In the genomic region with DNA sequence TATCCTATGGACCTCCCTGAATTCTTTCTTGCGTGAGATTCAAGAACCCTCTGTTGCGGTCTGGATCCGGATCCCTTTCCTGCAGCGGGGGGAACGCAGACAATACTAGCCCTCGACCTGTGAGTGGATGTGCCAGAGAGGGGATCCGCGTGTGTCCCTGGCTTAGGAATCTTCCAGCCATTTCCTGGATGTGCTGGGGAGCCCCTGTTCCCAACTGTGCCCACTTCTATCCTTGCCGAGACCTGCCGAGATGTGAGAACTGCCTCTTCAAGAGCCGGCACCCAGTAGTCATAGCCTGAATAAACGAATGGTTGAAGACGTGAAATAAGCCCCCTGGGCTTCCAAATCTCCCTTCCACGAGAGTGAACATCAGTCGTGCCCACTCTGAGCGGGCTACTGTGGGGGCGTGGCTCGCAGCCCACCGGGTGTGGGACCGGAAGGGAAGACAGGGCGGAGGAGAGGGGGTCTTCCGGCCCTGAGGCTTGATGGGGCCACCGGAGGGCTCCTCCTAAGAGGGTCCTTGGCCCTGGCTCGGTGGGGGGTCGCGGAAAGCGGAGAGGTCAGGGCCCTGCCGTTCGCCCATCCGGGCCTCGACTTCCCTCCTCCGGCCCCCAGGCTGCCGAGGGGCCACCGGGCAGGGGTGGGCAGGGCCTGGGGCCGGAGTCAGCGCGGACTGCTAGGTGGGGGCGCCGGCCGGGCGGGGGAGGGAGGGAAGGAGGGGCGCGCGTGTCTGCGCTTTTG, we compare ENCODE assay signal across 9 cellular contexts. TPM values are rescaled to one million over a fixed set of nuclear protein-coding genes. Genes with fewer than 3 reads are reported as not detected.
A peak's percentile ranks its signal among the peaks of the same experiment; 100 is the strongest.
DNase-seq lines count a peak whose midpoint lies in the region; TF ChIP-seq lines count a peak whose summit lies in the region.
"Had no signal": no experiment of that assay in that cellular context is flagged by ENCODE, and none has a peak within 500 bp of the region (broad histone marks: within the 10 kb centered on the region; RNA-seq: fewer than 3 reads in every experiment).

No MANE protein-coding gene starts in this region.

- H3K4me3 ChIP-seq in OCI-LY3 (ENCODE audit: low read length) (peak overlapping the region; percentile 95), esophagus squamous epithelium (peak overlapping the region; percentile 61 to 90 (median 76)), osteoblast (ENCODE audit: insufficient read depth, low read length) (peak overlapping the region; percentile 80)

- H3K4me2 ChIP-seq in OCI-LY3 (ENCODE audit: low read length) (peak overlapping the region; percentile 100), osteoblast (ENCODE audit: insufficient read depth, low read length) (peak overlapping the region; percentile 90)

- H3K36me3 ChIP-seq in OCI-LY3 (replicated peaks; ENCODE audit: low read depth, low read length): no peaks in the 10 kb centered on the region
- H3K36me3 ChIP-seq in esophagus squamous epithelium: no peaks in the 10 kb centered on the region
- no peaks in the 10 kb centered on the region for H3K36me3 ChIP-seq in osteoblast (ENCODE audit: insufficient read depth, low read length)

- peak overlapping the region; percentile 79 for H3K4me3 Mint-ChIP-seq in T-helper 2 cell treated with Interferon-gamma antibody and Interleukin-4, amounts not matched to agents 5 μg/mL and 100 μg/mL, for 36 hours

- no peaks in the 10 kb centered on the region for H4K20me1 ChIP-seq in OCI-LY3 (ENCODE audit: insufficient read depth, low read length)
- no peaks in the 10 kb centered on the region for H4K20me1 ChIP-seq in osteoblast (ENCODE audit: insufficient read depth, low read length)

- no peaks in the 10 kb centered on the region for H3K9me3 ChIP-seq in OCI-LY3 (ENCODE audit: insufficient read depth, low read length)
- no peaks in the 10 kb centered on the region for H3K9me3 ChIP-seq in esophagus squamous epithelium
- H3K9me3 ChIP-seq in osteoblast (ENCODE audit: low read depth, low read length): no peaks in the 10 kb centered on the region

- TF ChIP-seq CTCF in OCI-LY3 (IDR thresholded peaks at IDR 0.05; ENCODE audit: low read depth, low read length) (no peak), esophagus squamous epithelium (IDR thresholded peaks at IDR 0.05) (no peak), osteoblast (IDR thresholded peaks at IDR 0.05; ENCODE audit: extremely low read depth, low read depth, low read length) (no peak)

- peaks cover 32% of the 10 kb centered on the region for H3K27me3 ChIP-seq in OCI-LY3 (ENCODE audit: low read depth, low read length)
- peaks cover 0 to 27% (median 2%) of the 10 kb centered on the region in 4 donors for H3K27me3 ChIP-seq in esophagus squamous epithelium
- H3K27me3 ChIP-seq in osteoblast (ENCODE audit: insufficient read depth, low read length): peaks cover 15% of the 10 kb centered on the region

- H2AFZ ChIP-seq in OCI-LY3 (ENCODE audit: low read depth, low read length): peak overlapping the region; percentile 93; the same call in 1 of the 2 replicates
- peak overlapping the region; percentile 77 for H2AFZ ChIP-seq in osteoblast (ENCODE audit: low read length)

- no peaks in the 10 kb centered on the region for H3K9me3 Mint-ChIP-seq in T-helper 2 cell treated with Interferon-gamma antibody and Interleukin-4, amounts not matched to agents 5 μg/mL and 100 μg/mL, for 36 hours

- H3K9ac ChIP-seq in OCI-LY3 (ENCODE audit: low read length): peak overlapping the region; percentile 72

- H3K27ac ChIP-seq in OCI-LY3 (ENCODE audit: low read length): no peak overlapping the region
- H3K27ac ChIP-seq in esophagus squamous epithelium: peak overlapping the region; percentile 35 to 71 (median 66)
- H3K27ac ChIP-seq in osteoblast (ENCODE audit: low read depth, low read length): no peak overlapping the region

- H3K4me1 Mint-ChIP-seq in T-helper 2 cell treated with Interferon-gamma antibody and Interleukin-4, amounts not matched to agents 5 μg/mL and 100 μg/mL, for 36 hours (ENCODE audit: low read depth): peaks cover 10% of the 10 kb centered on the region

- 32 to 42% methylated on average over 11 to 12 of the region's 45 CpGs for WGBS in esophagus squamous epithelium, 2 donors

- DNase-seq in T-helper 2 cell treated with Interferon-gamma antibody and Interleukin-4, amounts not matched to agents 5 μg/mL and 100 μg/mL, for 36 hours (ENCODE audit: low spot score): no peak
- no peak for DNase-seq in T-helper 2 cell
- DNase-seq in esophagus squamous epithelium (lab: John Stamatoyannopoulos, UW): no peak
- no peak for DNase-seq in osteoblast (ENCODE audit: insufficient read length, low spot score, missing footprints)
- DNase-seq in SIG-M5 (lab: John Stamatoyannopoulos, UW): no peak
- no peak for DNase-seq in HuH-7 (ENCODE audit: low spot score)
- DNase-seq in NOMO-1 treated with dmso at 0.1 percent for 144 hours (lab: John Stamatoyannopoulos, UW; ENCODE audit: unreplicated experiment): no peak

- no peaks in the 10 kb centered on the region for H3K36me3 Mint-ChIP-seq in T-helper 2 cell treated with Interferon-gamma antibody and Interleukin-4, amounts not matched to agents 5 μg/mL and 100 μg/mL, for 36 hours (ENCODE audit: low read depth)

- H3K4me1 ChIP-seq in OCI-LY3 (ENCODE audit: low read length) (peaks cover 6% of the 10 kb centered on the region; the same call in 1 of the 2 replicates), esophagus squamous epithelium (peaks cover 9 to 34% (median 9%) of the 10 kb centered on the region in 3 donors), osteoblast (ENCODE audit: insufficient read depth, low read length) (no peaks in the 10 kb centered on the region)

- H3K27me3 Mint-ChIP-seq in T-helper 2 cell treated with Interferon-gamma antibody and Interleukin-4, amounts not matched to agents 5 μg/mL and 100 μg/mL, for 36 hours (ENCODE audit: low read depth): peaks cover 39% of the 10 kb centered on the region

- no peak for TF ChIP-seq POLR2A in esophagus squamous epithelium (IDR thresholded peaks at IDR 0.05)

- peak overlapping the region; percentile 50 for H3K27ac Mint-ChIP-seq in T-helper 2 cell treated with Interferon-gamma antibody and Interleukin-4, amounts not matched to agents 5 μg/mL and 100 μg/mL, for 36 hours

- intact Hi-C loops in esophagus squamous epithelium (cut with DNase I): no loop called here

- H3K79me2 ChIP-seq in OCI-LY3 (ENCODE audit: low read length) (no peaks in the 10 kb centered on the region), osteoblast (ENCODE audit: insufficient read depth, low read length) (no peaks in the 10 kb centered on the region)

RNA-seq across cellular contexts. Expression of gene CCDC136, which starts 1.3 kb away (rescaled TPM):
- total RNA-seq in esophagus squamous epithelium (1 to 10 TPM in 2 of 4 donors, under 1 TPM in 2; 0.09 to 5.1 (median 2.2) TPM), osteoblast (7.2 and 10.0 TPM in 2 replicates)

RNA-seq across cellular contexts. Expression of gene OPN1SW, which starts 14.9 kb away (rescaled TPM):
- total RNA-seq in esophagus squamous epithelium: not detected
- not detected in 2 replicates for total RNA-seq in osteoblast
- total RNA-seq: temporal lobe had no signal

RNA-seq across cellular contexts. Expression of gene FLNC, which starts 39.7 kb away (rescaled TPM):
- 10 to 100 TPM in 2 of 4 donors, 1 to 10 TPM in 2; 3.0 to 27.3 (median 7.5) TPM for total RNA-seq in esophagus squamous epithelium
- 93.7 and 130 TPM in 2 replicates for total RNA-seq in osteoblast

RNA-seq across cellular contexts. Expression of gene CALU, which starts 51.3 kb away (rescaled TPM):
- total RNA-seq in esophagus squamous epithelium (10 to 100 TPM; 23.5 to 66.6 (median 50.8) TPM), osteoblast (673 and 708 TPM in 2 replicates)

Comparison
In these comparisons a context has a peak if more than half of its experiments do, and no peak if none do; other contexts are left out.
1. H3K27ac ChIP-seq: peak in esophagus squamous epithelium (4 of 4); none in OCI-LY3 (single experiment) and osteoblast (single experiment).
2. Peak in every context shown above with its lines, with median percentiles within 50 percentile points of each other: H3K4me3 ChIP-seq.